In genomic region chr6:83904395-83904794, GRCh38 we compare ENCODE assay signal across 34 cellular contexts. TPM values are rescaled to one million over a fixed set of nuclear protein-coding genes. Genes with fewer than 3 reads are reported as not detected.
"Had no signal": no experiment of that assay in that cellular context is flagged by ENCODE, and none has a peak within 500 bp of the region (broad histone marks: within the 10 kb centered on the region; RNA-seq: fewer than 3 reads in every experiment).

No MANE protein-coding gene starts in this region.

- H3K27me3 ChIP-seq: ascending aorta, brain microvascular endothelial cell, esophagus squamous epithelium had no signal

- H3K27ac ChIP-seq: ascending aorta, brain microvascular endothelial cell, epithelial cell of prostate, esophagus squamous epithelium, VCaP had no signal

- H3K4me1 ChIP-seq: ascending aorta, esophagus squamous epithelium had no signal

- H3K9me3 ChIP-seq: esophagus squamous epithelium had no signal

- H3K4me1 Mint-ChIP-seq: activated CD4-positive, alpha-beta memory T cell treated with anti-CD3 and anti-CD28 coated beads, Interleukin-2, amount 10 ng/mL, durations not matched to agents 7 days and 5 days; activated CD4-positive, alpha-beta T cell treated with anti-CD3 and anti-CD28 coated beads, Interleukin-2, amount 10 ng/mL, durations not matched to agents 7 days and 5 days; activated naive CD4-positive, alpha-beta T cell treated with anti-CD3 and anti-CD28 coated beads, Interleukin-2, amount 10 ng/mL, durations not matched to agents 7 days and 5 days; activated naive CD8-positive, alpha-beta T cell treated with anti-CD3 and anti-CD28 coated beads, Interleukin-2, amount 10 ng/mL, durations not matched to agents 7 days and 5 days had no signal

- ATAC-seq: activated naive CD4-positive, alpha-beta T cell treated with anti-CD3 and anti-CD28 coated beads, Interleukin-2, amount 50 U/mL, for 72 hours; activated T-cell treated with anti-CD3 and anti-CD28 coated beads, Interleukin-2, amount 50 U/mL, for 72 hours; effector memory CD8-positive, alpha-beta T cell; T-helper 17 cell; WTC11 had no signal

- H3K27ac Mint-ChIP-seq: activated CD4-positive, alpha-beta memory T cell treated with anti-CD3 and anti-CD28 coated beads, Interleukin-2, amount 10 ng/mL, durations not matched to agents 7 days and 5 days; activated CD4-positive, alpha-beta T cell treated with anti-CD3 and anti-CD28 coated beads, Interleukin-2, amount 10 ng/mL, durations not matched to agents 7 days and 5 days; activated naive CD4-positive, alpha-beta T cell treated with anti-CD3 and anti-CD28 coated beads, Interleukin-2, amount 10 ng/mL, durations not matched to agents 7 days and 5 days; activated naive CD4-positive, alpha-beta T cell treated with anti-CD3 and anti-CD28 coated beads, Interleukin-2, amount 50 U/mL, for 72 hours; activated naive CD8-positive, alpha-beta T cell treated with anti-CD3 and anti-CD28 coated beads, Interleukin-2, amount 10 ng/mL, durations not matched to agents 7 days and 5 days; activated T-cell treated with anti-CD3 and anti-CD28 coated beads, Interleukin-2, amount 50 U/mL, for 24 hours; activated T-cell treated with anti-CD3 and anti-CD28 coated beads, Interleukin-2, amount 50 U/mL, for 72 hours; effector memory CD8-positive, alpha-beta T cell; T-helper 17 cell; T-helper 2 cell treated with Interferon-gamma antibody and Interleukin-4, amounts not matched to agents 5 μg/mL and 100 μg/mL, for 36 hours; WTC11 had no signal

- H3K4me3 ChIP-seq: ascending aorta, esophagus squamous epithelium had no signal

- DNase-seq: activated CD4-positive, alpha-beta memory T cell treated with anti-CD3 and anti-CD28 coated beads, Interleukin-2, amount 10 ng/mL, durations not matched to agents 7 days and 5 days; activated CD4-positive, alpha-beta T cell treated with anti-CD3 and anti-CD28 coated beads for 1 hour; activated CD4-positive, alpha-beta T cell treated with anti-CD3 and anti-CD28 coated beads for 4 hours; activated CD4-positive, alpha-beta T cell treated with anti-CD3 and anti-CD28 coated beads, Interleukin-2, amount 10 ng/mL, durations not matched to agents 7 days and 5 days; activated CD4-positive, alpha-beta T cell treated with anti-CD3 and anti-CD28 coated beads, Interleukin-2, amount 50 U/mL, for 4 hours; activated CD8-positive, alpha-beta memory T cell treated with anti-CD3 and anti-CD28 coated beads, Interleukin-2, amount 50 U/mL, for 48 hours; activated gamma-delta T cell; activated naive CD4-positive, alpha-beta T cell; activated naive CD4-positive, alpha-beta T cell treated with anti-CD3 and anti-CD28 coated beads, Interleukin-2, amount 10 ng/mL, durations not matched to agents 7 days and 5 days; activated naive CD8-positive, alpha-beta T cell treated with anti-CD3 and anti-CD28 coated beads, Interleukin-2, amount 10 ng/mL, durations not matched to agents 7 days and 5 days; activated T-cell treated with anti-CD3 and anti-CD28 coated beads for 4 hours; activated T-cell treated with anti-CD3 and anti-CD28 coated beads, Interleukin-2, amount 50 U/mL, for 24 hours; activated T-cell treated with anti-CD3 and anti-CD28 coated beads, Interleukin-2, amount 50 U/mL, for 72 hours; brain microvascular endothelial cell; caudate nucleus; cortex of kidney; dermis blood vessel endothelial cell; effector CD4-positive, alpha-beta T cell; effector memory CD8-positive, alpha-beta T cell; esophagus squamous epithelium; head of caudate nucleus; T-helper 1 cell; T-helper 17 cell had no signal

- FAIRE-seq: bronchial epithelial cell, frontal cortex had no signal

- H3K36me3 ChIP-seq: ascending aorta, brain microvascular endothelial cell had no signal

- H3K4me3 Mint-ChIP-seq: activated CD4-positive, alpha-beta memory T cell treated with anti-CD3 and anti-CD28 coated beads, Interleukin-2, amount 10 ng/mL, durations not matched to agents 7 days and 5 days; activated CD4-positive, alpha-beta T cell treated with anti-CD3 and anti-CD28 coated beads, Interleukin-2, amount 10 ng/mL, durations not matched to agents 7 days and 5 days; activated naive CD4-positive, alpha-beta T cell treated with anti-CD3 and anti-CD28 coated beads, Interleukin-2, amount 10 ng/mL, durations not matched to agents 7 days and 5 days; activated naive CD8-positive, alpha-beta T cell treated with anti-CD3 and anti-CD28 coated beads, Interleukin-2, amount 10 ng/mL, durations not matched to agents 7 days and 5 days; activated T-cell treated with anti-CD3 and anti-CD28 coated beads, Interleukin-2, amount 50 U/mL, for 24 hours; activated T-cell treated with anti-CD3 and anti-CD28 coated beads, Interleukin-2, amount 50 U/mL, for 72 hours; effector memory CD8-positive, alpha-beta T cell; T-helper 17 cell; T-helper 2 cell treated with Interferon-gamma antibody and Interleukin-4, amounts not matched to agents 5 μg/mL and 100 μg/mL, for 36 hours; WTC11 had no signal

- H3K27me3 Mint-ChIP-seq: activated CD4-positive, alpha-beta memory T cell treated with anti-CD3 and anti-CD28 coated beads, Interleukin-2, amount 10 ng/mL, durations not matched to agents 7 days and 5 days; activated CD4-positive, alpha-beta T cell treated with anti-CD3 and anti-CD28 coated beads, Interleukin-2, amount 10 ng/mL, durations not matched to agents 7 days and 5 days; activated naive CD4-positive, alpha-beta T cell treated with anti-CD3 and anti-CD28 coated beads, Interleukin-2, amount 10 ng/mL, durations not matched to agents 7 days and 5 days; activated naive CD8-positive, alpha-beta T cell treated with anti-CD3 and anti-CD28 coated beads, Interleukin-2, amount 10 ng/mL, durations not matched to agents 7 days and 5 days; activated T-cell treated with anti-CD3 and anti-CD28 coated beads, Interleukin-2, amount 50 U/mL, for 24 hours; effector memory CD8-positive, alpha-beta T cell; T-helper 17 cell had no signal

RNA-seq across cellular contexts. Expression of gene RIPPLY2, which starts 51.2 kb away (rescaled TPM):
- total RNA-seq: activated CD4-positive, alpha-beta memory T cell treated with anti-CD3 and anti-CD28 coated beads, Interleukin-2, amount 10 ng/mL, durations not matched to agents 7 days and 5 days; activated CD4-positive, alpha-beta T cell treated with anti-CD3 and anti-CD28 coated beads, Interleukin-2, amount 10 ng/mL, durations not matched to agents 7 days and 5 days; activated naive CD4-positive, alpha-beta T cell treated with anti-CD3 and anti-CD28 coated beads, Interleukin-2, amount 50 U/mL, for 72 hours; activated naive CD8-positive, alpha-beta T cell treated with anti-CD3 and anti-CD28 coated beads, Interleukin-2, amount 10 ng/mL, durations not matched to agents 7 days and 5 days; activated T-cell treated with anti-CD3 and anti-CD28 coated beads, Interleukin-2, amount 50 U/mL, for 72 hours; ascending aorta; bronchial epithelial cell; chondrocyte; dermis blood vessel endothelial cell; fibroblast of lung; fibroblast of villous mesenchyme; T-helper 17 cell had no signal
- polyA plus RNA-seq: fibroblast of lung had no signal
